Comparison of ENCODE assay signal across 21 cellular contexts in genomic region chr9:117739620-117740347, GRCh38.
"Had no signal": no experiment of that assay in that cellular context is flagged by ENCODE, and none has a peak within 500 bp of the region (broad histone marks: within the 10 kb centered on the region; RNA-seq: fewer than 3 reads in every experiment).

No MANE protein-coding gene starts in this region.

- DNase-seq: activated CD4-positive, alpha-beta memory T cell treated with anti-CD3 and anti-CD28 coated beads, Interleukin-2, amount 10 ng/mL, durations not matched to agents 7 days and 5 days; activated CD4-positive, alpha-beta T cell treated with anti-CD3 and anti-CD28 coated beads, Interleukin-2, amount 50 U/mL, for 1 hour; activated CD4-positive, CD25-positive, alpha-beta regulatory T cell; activated gamma-delta T cell; activated naive CD4-positive, alpha-beta T cell treated with anti-CD3 and anti-CD28 coated beads for 36 hours; activated T-cell treated with anti-CD3 and anti-CD28 coated beads for 4 hours; activated T-cell treated with anti-CD3 and anti-CD28 coated beads, Interleukin-2, amount 50 U/mL, for 48 hours; amygdala; NCI-H1092; NCI-H1930; NCI-H446; NCI-H82; NK-92 treated with Interleukin-12 subunit alpha and Interleukin-12 subunit beta, amount 100 ng/mL, for 24 hours; Peyer's patch; Right ventricle myocardium superior; SJCRH30; SK-N-SH; T-helper 1 cell had no signal

- H3K27me3 ChIP-seq: Peyer's patch, SJCRH30 had no signal

- H3K4me3 ChIP-seq: Peyer's patch, SJCRH30 had no signal

- H3K36me3 ChIP-seq: Peyer's patch, SJCRH30 had no signal

- H3K9ac ChIP-seq: SK-N-SH had no signal

- H3K9me3 ChIP-seq: Peyer's patch, SJCRH30, SK-N-SH had no signal

- ATAC-seq: activated T-helper 17 cell treated with anti-CD3 and anti-CD28 coated beads, Interleukin-2, amount 50 U/mL, for 72 hours had no signal

- H3K4me2 ChIP-seq: SK-N-SH had no signal

- H3K4me1 ChIP-seq: SJCRH30 had no signal

- H3K27ac ChIP-seq: Peyer's patch, RWPE1, SJCRH30, VCaP had no signal
